Comparison of ENCODE assay signal across 23 cellular contexts in genomic region chr2:189555243-189555642, GRCh38. TPM values are rescaled to one million over a fixed set of nuclear protein-coding genes. Genes with fewer than 3 reads are reported as not detected.
DNase-seq lines count a peak whose midpoint lies in the region; ATAC-seq, FAIRE-seq and TF ChIP-seq lines count a peak whose summit lies in the region.
"Had no signal": no experiment of that assay in that cellular context is flagged by ENCODE, and none has a peak within 500 bp of the region (broad histone marks: within the 10 kb centered on the region; RNA-seq: fewer than 3 reads in every experiment).

No MANE protein-coding gene starts in this region.

- peaks cover 75% of the 10 kb centered on the region for H3K4me1 Mint-ChIP-seq in mesothelial cell of epicardium
- H3K4me1 Mint-ChIP-seq: neural progenitor cell had no signal

- H3K27ac ChIP-seq in A549: peak overlapping the region; percentile 74 to 88
- H3K27ac ChIP-seq: cardiac muscle cell, dorsolateral prefrontal cortex, left ventricle myocardium inferior, neural progenitor cell had no signal

- peak; percentile 74 to 79 for ATAC-seq in A549
- ATAC-seq: activated naive CD8-positive, alpha-beta T cell treated with anti-CD3 and anti-CD28 coated beads, Interleukin-2, amount 50 U/mL, for 24 hours; T-helper 17 cell had no signal

- H3K9me3 Mint-ChIP-seq in mesothelial cell of epicardium: no peaks in the 10 kb centered on the region
- H3K9me3 Mint-ChIP-seq: activated naive CD8-positive, alpha-beta T cell treated with anti-CD3 and anti-CD28 coated beads, Interleukin-2, amount 50 U/mL, for 24 hours; IgD-negative memory B cell; neural progenitor cell; WTC11 had no signal

- CTCF ChIA-PET in A549 (lab: Yijun Ruan, JAX): interaction anchor here (0.6 to 1.9 kb wide), 5 partner anchors 11 to 144 kb away, joined by 3 to 5 read pairs (median 4); no protein-coding TSS in a partner anchor

- peak in 1 of 2 experiments; percentile 55; a peak in 1 of 5 replicates for TF ChIP-seq EP300 in A549 (IDR thresholded peaks at IDR 0.05)

- H3K9me3 ChIP-seq in A549: no peaks in the 10 kb centered on the region
- H3K9me3 ChIP-seq: BE2C, left ventricle myocardium inferior had no signal

- no peak for TF ChIP-seq POLR2A in A549 (IDR thresholded peaks at IDR 0.05; ENCODE audit: low read length)

- H3K27me3 Mint-ChIP-seq in mesothelial cell of epicardium (ENCODE audit: low read depth): no peaks in the 10 kb centered on the region
- H3K27me3 Mint-ChIP-seq: activated naive CD8-positive, alpha-beta T cell treated with anti-CD3 and anti-CD28 coated beads, Interleukin-2, amount 50 U/mL, for 24 hours; IgD-negative memory B cell; T-helper 17 cell had no signal

- peak overlapping the region; percentile 83 for H3K27ac Mint-ChIP-seq in mesothelial cell of epicardium
- H3K27ac Mint-ChIP-seq: activated naive CD8-positive, alpha-beta T cell treated with anti-CD3 and anti-CD28 coated beads, Interleukin-2, amount 50 U/mL, for 24 hours; IgD-negative memory B cell; neural progenitor cell; T-helper 17 cell; WTC11 had no signal

- peak overlapping the region; percentile 66 for H3K4me2 ChIP-seq in A549
- H3K4me2 ChIP-seq: neural progenitor cell had no signal

- no peak overlapping the region for H3K4me3 ChIP-seq in A549
- H3K4me3 ChIP-seq in choroid plexus epithelial cell (ENCODE audit: low read depth, low read length): no peak overlapping the region
- H3K4me3 ChIP-seq: cardiac muscle cell, dorsolateral prefrontal cortex, left ventricle myocardium inferior, neural progenitor cell had no signal

- no peaks in the 10 kb centered on the region for H3K36me3 Mint-ChIP-seq in mesothelial cell of epicardium
- H3K36me3 Mint-ChIP-seq: neural progenitor cell, WTC11 had no signal

- peaks cover 83% of the 10 kb centered on the region for H3K4me1 ChIP-seq in A549
- H3K4me1 ChIP-seq: neural progenitor cell had no signal

- no peak overlapping the region for H3K4me3 Mint-ChIP-seq in mesothelial cell of epicardium
- H3K4me3 Mint-ChIP-seq: activated naive CD8-positive, alpha-beta T cell treated with anti-CD3 and anti-CD28 coated beads, Interleukin-2, amount 50 U/mL, for 24 hours; IgD-negative memory B cell; neural progenitor cell; T-helper 17 cell; WTC11 had no signal

- peak in 1 of 2 experiments; percentile 79 for DNase-seq in A549 (ENCODE audit: low read depth in 1 of 2, low spot score in 1 of 2)
- DNase-seq in M059J (ENCODE audit: low read depth): peak; percentile 9
- peak; percentile 81 for DNase-seq in choroid plexus epithelial cell (ENCODE audit: low read depth)
- DNase-seq in mesothelial cell of epicardium (ENCODE audit: low spot score in 2 of 2, unreplicated experiment in 2 of 2): no peak
- no peak for DNase-seq in NCI-H2227 (lab: John Stamatoyannopoulos, UW; ENCODE audit: unreplicated experiment)
- DNase-seq in occipital lobe (lab: John Stamatoyannopoulos, UW): no peak
- DNase-seq in nucleus accumbens (lab: John Stamatoyannopoulos, UW): no peak
- no peak for DNase-seq in frontal cortex (ENCODE audit: low spot score in 2 of 2)
- DNase-seq: activated CD4-positive, alpha-beta T cell treated with anti-CD3 and anti-CD28 coated beads, Interleukin-2, amount 50 U/mL, for 48 hours; activated effector memory CD4-positive, alpha-beta T cell treated with Interleukin-2 at 50 U/mL for 16 hours; activated naive CD8-positive, alpha-beta T cell treated with anti-CD3 and anti-CD28 coated beads, Interleukin-2, amount 50 U/mL, for 24 hours; BE2C; COR-L47; dorsolateral prefrontal cortex; left ventricle myocardium inferior; NCI-H1694; NCI-H2171 treated with DMSO at 0.1 percent for 48 hours; T-helper 17 cell had no signal

- 2% methylated on average over 3 of the region's 3 CpGs for WGBS in A549 (ENCODE audit: missing lambda C conversion rate)

- TF ChIP-seq CTCF in A549 (IDR thresholded peaks at IDR 0.05): no peak
- TF ChIP-seq CTCF in choroid plexus epithelial cell (conservative IDR thresholded peaks at IDR 0.05; ENCODE audit: low read depth, low read length): no peak
- TF ChIP-seq CTCF in mesothelial cell of epicardium (IDR thresholded peaks at IDR 0.05; ENCODE audit: unreplicated experiment): no peak

- POLR2A ChIA-PET in A549 (lab: Yijun Ruan, JAX): interaction anchor here (2.1 kb wide), 1 partner anchor 25 kb away, joined by 11 read pairs; the partner anchor contains the start of gene SLC40A1

- FAIRE-seq in A549 (lab: Jason Lieb, UNC): no peak
- no peak for FAIRE-seq in frontal cortex (lab: Jason Lieb, UNC)
- FAIRE-seq: G401.6 had no signal

- TF ChIP-seq RAD21 in A549 (conservative IDR thresholded peaks at IDR 0.05 in 1 of 2, IDR thresholded peaks at IDR 0.05 in 1 of 2): peak in 1 of 2 experiments; percentile 37; a peak in 1 of 5 replicates

TF ChIP-seq in A549, 52 proteins besides CTCF, POLR2A, EP300 and RAD21 (continues in another document):
- no peak for TF ChIP-seq BHLHE40 (IDR thresholded peaks at IDR 0.05; ENCODE audit: low read depth, low read length)
- TF ChIP-seq E2F6 (IDR thresholded peaks at IDR 0.05; ENCODE audit: borderline replicate concordance, low read depth): no peak
- no peak for TF ChIP-seq ZC3H11A (IDR thresholded peaks at IDR 0.05)
- TF ChIP-seq MAX (IDR thresholded peaks at IDR 0.05): peak; percentile 13; the same call in 1 of the 2 replicates
- TF ChIP-seq BCL3 (IDR thresholded peaks at IDR 0.05): 0 out of 3 replicates have a peak, but pooled peaks have one; percentile 24
- TF ChIP-seq TP53 (CRISPR knock-in tag; IDR thresholded peaks at IDR 0.05): no peak
- no peak for TF ChIP-seq MAZ (IDR thresholded peaks at IDR 0.05; ENCODE audit: borderline replicate concordance, low read depth, low read length)
- no peak for TF ChIP-seq TFCP2L1 (CRISPR knock-in tag; IDR thresholded peaks at IDR 0.05)
- TF ChIP-seq FOSL2 (IDR thresholded peaks at IDR 0.05): no peak
- peak; percentile 45; the same call in 1 of the 2 replicates for TF ChIP-seq FOSL2 (CRISPR knock-in tag; IDR thresholded peaks at IDR 0.05)
- no peak for TF ChIP-seq REST (IDR thresholded peaks at IDR 0.05)
- TF ChIP-seq CEBPB (IDR thresholded peaks at IDR 0.05): peak; percentile 81 to 91
- no peak for TF ChIP-seq SREBF2 (IDR thresholded peaks at IDR 0.05)
- TF ChIP-seq JUNB (IDR thresholded peaks at IDR 0.05): peak; percentile 32; the same call in 1 of the 2 replicates
- no peak for TF ChIP-seq HDAC2 (IDR thresholded peaks at IDR 0.05)
- peak; percentile 90 for TF ChIP-seq GATA3 (IDR thresholded peaks at IDR 0.05; ENCODE audit: borderline replicate concordance)
- 0 out of 2 replicates have a peak, but pooled peaks have one; percentile 63 for TF ChIP-seq HOXB5 (CRISPR knock-in tag; IDR thresholded peaks at IDR 0.05)
- no peak for TF ChIP-seq NPAS2 (CRISPR knock-in tag; IDR thresholded peaks at IDR 0.05; ENCODE audit: borderline replicate concordance)

RNA-seq across cellular contexts. Expression of gene SLC40A1, which starts 25.3 kb away (rescaled TPM):
- polyA plus RNA-seq in A549 (2011; rRNA removed) (12.3 and 25.0 TPM in 2 replicates), A549 (2017; fragmentation: RNase III; extraction: RNeasy Plus Mini Kit Qiagen cat#74134 plus additional on column Dnase treatment) (6.8 to 9.2 TPM (median 8.2 TPM) in 3 replicates)
- 2.7 and 3.7 TPM in 2 replicates for polyA plus RNA-seq in A549 (2012; cell fraction: cytosol; rRNA removed)
- 0.97 and 1.7 TPM in 2 replicates for polyA plus RNA-seq in A549 (2012; cell fraction: nucleus; rRNA removed)
- 17.9 and 22.3 TPM in 2 replicates for polyA minus RNA-seq in A549 (2011; rRNA and poly(A)+ RNA removed)
- 0.39 and 0.76 TPM in 2 replicates for total RNA-seq in M059J (2014; rRNA removed; shearing (Covaris generic))
- total RNA-seq in mesothelial cell of epicardium (152 to 156 TPM (median 154 TPM) in 3 replicates), occipital lobe (43.0 TPM), frontal cortex (45.2 TPM)

Comparison
In these comparisons a context has a peak if more than half of its experiments do, and no peak if none do; other contexts are left out.
1. DNase-seq: peak in M059J (single experiment) and choroid plexus epithelial cell (single experiment); none in mesothelial cell of epicardium (0 of 2), NCI-H2227 (single experiment), occipital lobe (single experiment), nucleus accumbens (0 of 56) and frontal cortex (0 of 2).
2. RNA of gene SLC40A1, which starts 25.3 kb away (total RNA-seq): 152 to 156 TPM in mesothelial cell of epicardium, 45.2 TPM in frontal cortex (single experiment) and 43.0 TPM in occipital lobe (single experiment); 0.39 to 0.76 TPM in M059J; every median in the first group is over 10 times any median in the second.